13 cellular contexts compared by ENCODE assay signal in genomic region chr11:76048763-76049162, GRCh38.
DNase-seq lines count a peak whose midpoint lies in the region; ATAC-seq and TF ChIP-seq lines count a peak whose summit lies in the region.
"Had no signal": no experiment of that assay in that cellular context is flagged by ENCODE, and none has a peak within 500 bp of the region (broad histone marks: within the 10 kb centered on the region; RNA-seq: fewer than 3 reads in every experiment).

No MANE protein-coding gene starts in this region.

- H3K4ac ChIP-seq in trophoblast cell (ENCODE audit: low read depth, low read length), result no peak overlapping the region

- H3K79me2 ChIP-seq in hepatocyte (no peaks in the 10 kb centered on the region), trophoblast cell (ENCODE audit: control insufficient read depth, insufficient read depth, low read length, poor library complexity) (no peaks in the 10 kb centered on the region)

- WGBS in hepatocyte (ENCODE audit: low lambda C conversion rate, missing lambda C conversion rate), result 78% methylated on average over 5 of the region's 5 CpGs
- WGBS in trophoblast cell (ENCODE audit: extremely low coverage, insufficient coverage, insufficient read length), result no CpG with 5 or more reads among the region's 5 CpGs

- H3K79me1 ChIP-seq in trophoblast cell (ENCODE audit: low read length), result no peaks in the 10 kb centered on the region

- H2AFZ ChIP-seq in hepatocyte (no peak overlapping the region), trophoblast cell (ENCODE audit: insufficient read depth, low read length, poor library complexity) (no peak overlapping the region)

- no peaks in the 10 kb centered on the region for H3K27me3 ChIP-seq in hepatocyte
- no peaks in the 10 kb centered on the region for H3K27me3 ChIP-seq in trophoblast cell (ENCODE audit: insufficient read depth, low read length)

- no peak overlapping the region for H3K14ac ChIP-seq in trophoblast cell (ENCODE audit: low read length)

- no peak overlapping the region for H3K9ac ChIP-seq in trophoblast cell (ENCODE audit: low read length)

- DNase-seq in DMS79 treated with DMSO at 0.1 percent for 48 hours (lab: John Stamatoyannopoulos, UW), result peak; percentile 8
- DNase-seq in DMS79 (lab: John Stamatoyannopoulos, UW), result no peak
- DNase-seq in ELF-1 (ENCODE audit: low read depth, low spot score), result peak; percentile 14
- peak; percentile 91 for DNase-seq in NCI-H748 treated with DMSO at 0.1 percent for 48 hours (lab: John Stamatoyannopoulos, UW)
- DNase-seq in hepatocyte (ENCODE audit: low spot score), result peak; percentile 47
- DNase-seq in Ammon's horn (ENCODE audit: low spot score), result no peak
- no peak for DNase-seq in trophoblast cell
- DNase-seq: activated T-cell treated with anti-CD3 and anti-CD28 coated beads for 4 hours, H9 had no signal

- H4K91ac ChIP-seq in trophoblast cell (ENCODE audit: low read depth, low read length), result no peak overlapping the region

- peaks cover 33% of the 10 kb centered on the region for H3K4me1 ChIP-seq in hepatocyte (ENCODE audit: insufficient read depth)
- H3K4me1 ChIP-seq in trophoblast cell (ENCODE audit: control insufficient read depth in 1 of 2, insufficient read depth in 2 of 2, low read length in 2 of 2), result no peaks in the 10 kb centered on the region

- H3K4me3 ChIP-seq in hepatocyte (no peak overlapping the region), trophoblast cell (ENCODE audit: low read depth, low read length) (no peak overlapping the region)
- H3K4me3 ChIP-seq: skin epidermis had no signal

- no peak for TF ChIP-seq CTCF in hepatocyte (IDR thresholded peaks at IDR 0.05; ENCODE audit: poor library complexity)

- H2BK12ac ChIP-seq in trophoblast cell (ENCODE audit: low read length), result no peak overlapping the region

- no peak overlapping the region for H3K18ac ChIP-seq in trophoblast cell (ENCODE audit: low read length)

- no peak overlapping the region for H2BK5ac ChIP-seq in trophoblast cell (ENCODE audit: low read depth, low read length, poor library complexity)

- H4K12ac ChIP-seq in trophoblast cell (ENCODE audit: low read depth, low read length), result no peak overlapping the region

- no peak overlapping the region for H3K23ac ChIP-seq in trophoblast cell (ENCODE audit: low read length)

- H2AK5ac ChIP-seq in trophoblast cell (ENCODE audit: low read length), result no peak overlapping the region

- peak overlapping the region; percentile 6 for H3K4me2 ChIP-seq in hepatocyte
- H3K4me2 ChIP-seq in trophoblast cell (ENCODE audit: low read length), result no peak overlapping the region

- H3K36me3 ChIP-seq in hepatocyte (replicated peaks; ENCODE audit: insufficient read depth, low read depth) (no peaks in the 10 kb centered on the region), trophoblast cell (ENCODE audit: control insufficient read depth in 1 of 2, insufficient read depth in 2 of 2, low read length in 2 of 2) (peaks cover 2 to 3% of the 10 kb centered on the region in 2 experiments)

- no peaks in the 10 kb centered on the region for H3K9me3 ChIP-seq in hepatocyte (ENCODE audit: low read depth)
- H3K9me3 ChIP-seq in trophoblast cell (ENCODE audit: insufficient read depth, low read depth, low read length), result peaks cover 4% of the 10 kb centered on the region

- no peak overlapping the region for H4K8ac ChIP-seq in trophoblast cell (ENCODE audit: low read depth, low read length)

- H4K20me1 ChIP-seq in hepatocyte (ENCODE audit: insufficient read depth, poor library complexity, severe bottlenecking), result no peaks in the 10 kb centered on the region

- no peaks in the 10 kb centered on the region for H3K9me2 ChIP-seq in hepatocyte (replicated peaks; ENCODE audit: insufficient read depth)

- no peak overlapping the region for H2BK120ac ChIP-seq in trophoblast cell (ENCODE audit: insufficient read depth, low read length, poor library complexity)

- peak overlapping the region; percentile 51 for H3K27ac ChIP-seq in hepatocyte
- no peak overlapping the region for H3K27ac ChIP-seq in trophoblast cell (ENCODE audit: low read depth, low read length)
- H3K27ac ChIP-seq: skin epidermis had no signal

- no peak for ATAC-seq in GM18511 (IDR thresholded peaks at IDR 0.05; ENCODE audit: unreplicated experiment)
- ATAC-seq: effector memory CD8-positive, alpha-beta T cell; left colon had no signal

Comparison
In these comparisons a context has a peak if more than half of its experiments do, and no peak if none do; other contexts are left out.
1. DNase-seq: peak in DMS79 treated with DMSO at 0.1 percent for 48 hours (single experiment), ELF-1 (single experiment), NCI-H748 treated with DMSO at 0.1 percent for 48 hours (single experiment) and hepatocyte (single experiment); none in DMS79 (single experiment), Ammon's horn (single experiment) and trophoblast cell (0 of 2).